37 cellular contexts compared by ENCODE assay signal in genomic region chr1:201470581-201470980, GRCh38. TPM values are rescaled to one million over a fixed set of nuclear protein-coding genes. Genes with fewer than 3 reads are reported as not detected.
DNase-seq lines count a peak whose midpoint lies in the region; ATAC-seq, FAIRE-seq and TF ChIP-seq lines count a peak whose summit lies in the region.
"Had no signal": no experiment of that assay in that cellular context is flagged by ENCODE, and none has a peak within 500 bp of the region (broad histone marks: within the 10 kb centered on the region; RNA-seq: fewer than 3 reads in every experiment).

No MANE protein-coding gene starts in this region.

- peak overlapping the region; percentile 88 for H2BK15ac ChIP-seq in H1 (ENCODE audit: low read length)

- TF ChIP-seq POLR2A in H1 (IDR thresholded peaks at IDR 0.05; ENCODE audit: control extremely low read depth in 1 of 2, low read depth in 2 of 2, low read length in 2 of 2), result no peak

- no peak overlapping the region for H2BK20ac ChIP-seq in H1 (ENCODE audit: low read length)

- POLR2A ChIA-PET in H1 (lab: Charles Lee; ENCODE audit: partially characterized antibody), result interaction anchor here (0.5 to 1.4 kb wide), 3 partner anchors 9 to 34 kb away, joined by 3 to 4 read pairs (median 3); no protein-coding TSS in a partner anchor

- 58% methylated on average over 4 of the region's 4 CpGs; no CpG with 5 or more reads in 1 of the 2 experiments for WGBS in H1 (ENCODE audit: extremely low coverage in 1 of 2, insufficient coverage in 1 of 2, insufficient read length in 1 of 2, insufficient replicate concordance in 2 of 2, low coverage in 1 of 2, low lambda C conversion rate in 2 of 2, missing lambda C conversion rate in 1 of 2), 2 experiments

- H3K23me2 ChIP-seq in H1 (ENCODE audit: low read depth, low read length), result peaks cover 16% of the 10 kb centered on the region

- H3K9ac ChIP-seq in H1 (replicated peaks in 1 of 4; ENCODE audit: extremely low read depth in 1 of 4, low read depth in 3 of 4, low read length in 3 of 4), result no peak overlapping the region
- no peak overlapping the region for H3K9ac ChIP-seq in neural progenitor cell
- H3K9ac ChIP-seq: KMS-11 had no signal

- CTCF ChIA-PET in H1 (lab: Charles Lee; ENCODE audit: partially characterized antibody), result interaction anchor here (0.6 to 3.5 kb wide), 3 partner anchors 9 to 23 kb away, joined by 4 to 11 read pairs (median 5); no protein-coding TSS in a partner anchor

- H3K27ac ChIP-seq in RWPE2 (ENCODE audit: poor library complexity, severe bottlenecking), result peak overlapping the region; percentile 97
- H3K27ac ChIP-seq in H1 (ENCODE audit: low read depth, low read length), result no peak overlapping the region
- H3K27ac ChIP-seq in neural progenitor cell, result no peak overlapping the region
- peak overlapping the region; percentile 96 to 99 for H3K27ac ChIP-seq in tibial artery
- H3K27ac ChIP-seq: HL-60, KMS-11, VCaP had no signal

- no peak overlapping the region for H3K56ac ChIP-seq in H1 (replicated peaks; ENCODE audit: insufficient read length, low read depth, low read length)

- H3K79me1 ChIP-seq in H1 (ENCODE audit: low read depth, low read length), result peaks cover 11% of the 10 kb centered on the region

- H3K9me3 ChIP-seq in RWPE2 (ENCODE audit: severe bottlenecking), result no peaks in the 10 kb centered on the region
- H3K9me3 ChIP-seq in H1 (ENCODE audit: insufficient read depth in 2 of 2, low read depth in 1 of 2, low read length in 1 of 2), result no peaks in the 10 kb centered on the region
- no peaks in the 10 kb centered on the region for H3K9me3 ChIP-seq in neural progenitor cell (ENCODE audit: low read depth)
- H3K9me3 ChIP-seq in tibial artery, result no peaks in the 10 kb centered on the region
- H3K9me3 ChIP-seq: colonic mucosa, suprapubic skin, uterus had no signal

- peaks cover 9% of the 10 kb centered on the region for H3K4me1 Mint-ChIP-seq in neural progenitor cell

- intact Hi-C loops in tibial artery (cut with DNase I; ENCODE audit: low total_unique reads), result no loop called here

- H3K4me3 ChIP-seq in RWPE2 (ENCODE audit: severe bottlenecking) (no peak overlapping the region), H1 (ENCODE audit: extremely low read depth in 1 of 4, insufficient read depth in 2 of 4, low read depth in 3 of 4, low read length in 4 of 4) (no peak overlapping the region), neural progenitor cell (no peak overlapping the region), tibial artery (no peak overlapping the region)
- H3K4me3 ChIP-seq: colonic mucosa, skin epidermis, suprapubic skin, uterus had no signal

- no peak overlapping the region; a peak in 1 of 4 replicates for H3K4me2 ChIP-seq in H1 (ENCODE audit: insufficient read depth in 1 of 2, low read depth in 2 of 2, low read length in 2 of 2)
- no peak overlapping the region for H3K4me2 ChIP-seq in neural progenitor cell
- H3K4me2 ChIP-seq: KMS-11 had no signal

- no peak overlapping the region for H3K27ac Mint-ChIP-seq in neural progenitor cell
- H3K27ac Mint-ChIP-seq: activated naive CD8-positive, alpha-beta T cell treated with anti-CD3 and anti-CD28 coated beads, Interleukin-2, amount 10 ng/mL, durations not matched to agents 7 days and 5 days; naive B cell; stimulated activated naive B cell treated with anti-CD40 and anti-IgM and Interleukin-4, amounts not matched to agents 10 μg/mL and 1 μg/mL and 100 μg/mL, for 72 hours had no signal

- H4K8ac ChIP-seq in H1 (ENCODE audit: extremely low read depth, insufficient read depth, low read length), result no peak overlapping the region

- H2BK12ac ChIP-seq in H1 (ENCODE audit: low read depth, low read length), result peak overlapping the region; percentile 41; the same call in 1 of the 2 replicates

- H4K5ac ChIP-seq in H1 (ENCODE audit: insufficient read length, low read depth, low read length), result no peak overlapping the region

- H4K20me1 ChIP-seq in H1 (replicated peaks in 1 of 2; ENCODE audit: control insufficient read depth in 1 of 2, insufficient read depth in 2 of 2, low read length in 2 of 2), result peaks cover 0 to 10% of the 10 kb centered on the region in 2 experiments
- peaks cover 17% of the 10 kb centered on the region for H4K20me1 ChIP-seq in neural progenitor cell (ENCODE audit: low read depth)

- no peak for TF ChIP-seq EP300 in H1 (IDR thresholded peaks at IDR 0.05; ENCODE audit: borderline replicate concordance in 1 of 2, low read depth in 2 of 2, low read length in 2 of 2)

- H3K23ac ChIP-seq in H1 (ENCODE audit: insufficient read length), result no peak overlapping the region

- peak overlapping the region; percentile 13; the same call in 1 of the 2 replicates for H3K18ac ChIP-seq in H1 (ENCODE audit: extremely low read depth, low read length)

- peaks cover 19% of the 10 kb centered on the region for H3K36me3 ChIP-seq in RWPE2 (ENCODE audit: low read depth)
- peaks cover 3 to 6% (median 4%) of the 10 kb centered on the region in 4 experiments; a peak in 4 of 8 replicates for H3K36me3 ChIP-seq in H1 (ENCODE audit: control insufficient read depth in 2 of 4, insufficient read depth in 4 of 4, low read length in 3 of 4)
- no peaks in the 10 kb centered on the region for H3K36me3 ChIP-seq in neural progenitor cell
- H3K36me3 ChIP-seq in tibial artery, result peaks cover 2 to 6% (median 5%) of the 10 kb centered on the region in 3 donors
- H3K36me3 ChIP-seq: colonic mucosa, uterus had no signal

- TF ChIP-seq RAD21 in H1 (IDR thresholded peaks at IDR 0.05 in 1 of 2, conservative IDR thresholded peaks at IDR 0.05 in 1 of 2; ENCODE audit: low read depth in 2 of 2, low read length in 2 of 2), result no peak

- H3K4me3 Mint-ChIP-seq in neural progenitor cell, result peak overlapping the region; percentile 84

- H3K36me3 Mint-ChIP-seq in neural progenitor cell, result no peaks in the 10 kb centered on the region
- H3K36me3 Mint-ChIP-seq: CD8-positive, alpha-beta memory T cell; naive B cell; stimulated activated naive B cell treated with anti-CD40 and anti-IgM and Interleukin-4, amounts not matched to agents 10 μg/mL and 1 μg/mL and 100 μg/mL, for 72 hours had no signal

- DNase-seq in RWPE2 (ENCODE audit: low spot score) (no peak), H1 (ENCODE audit: low read depth in 1 of 2, low spot score in 2 of 2) (no peak), neural progenitor cell (ENCODE audit: low spot score) (no peak), tibial artery (no peak), NOMO-1 treated with DMSO at 0.1 percent for 48 hours (lab: John Stamatoyannopoulos, UW; ENCODE audit: unreplicated experiment) (no peak), globus pallidus (ENCODE audit: low spot score) (no peak), dedifferentiated amniotic fluid mesenchymal stem cell (ENCODE audit: extremely low spot score) (no peak)
- DNase-seq: activated CD4-positive, alpha-beta T cell treated with anti-CD3 and anti-CD28 coated beads for 48 hours; activated CD8-positive, alpha-beta memory T cell treated with anti-CD3 and anti-CD28 coated beads for 24 hours; activated gamma-delta T cell; activated naive CD8-positive, alpha-beta T cell treated with anti-CD3 and anti-CD28 coated beads, Interleukin-2, amount 10 ng/mL, durations not matched to agents 7 days and 5 days; CD8-positive, alpha-beta memory T cell; colonic mucosa; DMS53; effector memory CD4-positive, alpha-beta T cell; HCEC 1CT; islet precursor cell; left ventricle myocardium superior; naive B cell; NCI-H1417 treated with DMSO at 0.1 percent for 48 hours; NCI-H2081; NCI-H2227 treated with DMSO at 0.1 percent for 48 hours; NCI-H526 treated with DMSO at 0.1 percent for 48 hours; NK-92 treated with Interleukin-12 subunit alpha and Interleukin-12 subunit beta, amount 100 ng/mL, for 24 hours; retina; Right ventricle myocardium superior; stimulated activated naive B cell treated with anti-CD40 and anti-IgM and Interleukin-4, amounts not matched to agents 10 μg/mL and 1 μg/mL and 100 μg/mL, for 72 hours; T-helper 9 cell; uterus had no signal

- no peak for FAIRE-seq in H1 (lab: Jason Lieb, UNC)
- FAIRE-seq: astrocyte, GM12891 had no signal

- peaks cover 3 to 17% of the 10 kb centered on the region in 2 experiments; a peak in 2 of 4 replicates for H3K79me2 ChIP-seq in H1 (ENCODE audit: control insufficient read depth in 1 of 2, insufficient read depth in 2 of 2, low read length in 2 of 2)
- H3K79me2 ChIP-seq in neural progenitor cell (ENCODE audit: low read depth), result peaks cover 21% of the 10 kb centered on the region

- H2AFZ ChIP-seq in H1 (ENCODE audit: low read length), result no peak overlapping the region
- H2AFZ ChIP-seq in neural progenitor cell (replicated peaks), result no peak overlapping the region

- no peak overlapping the region for H3K4ac ChIP-seq in H1 (replicated peaks; ENCODE audit: insufficient read length, low read depth, low read length)

- H2BK120ac ChIP-seq in H1 (replicated peaks; ENCODE audit: low read depth, low read length), result no peak overlapping the region

- TF ChIP-seq CTCF in RWPE2 (IDR thresholded peaks at IDR 0.05; ENCODE audit: poor library complexity, severe bottlenecking) (no peak), H1 (IDR thresholded peaks at IDR 0.05; ENCODE audit: control extremely low read depth in 1 of 3, insufficient read depth in 1 of 3, low read depth in 1 of 3, low read length in 3 of 3) (no peak), neural progenitor cell (IDR thresholded peaks at IDR 0.05) (no peak), tibial artery (IDR thresholded peaks at IDR 0.05) (no peak)

- ATAC-seq in RWPE2 (ENCODE audit: low read depth), result no peak
- ATAC-seq: left ventricle myocardium superior; PC-3; stimulated activated naive B cell treated with anti-CD40 and anti-IgM and Interleukin-4, amounts not matched to agents 10 μg/mL and 1 μg/mL and 100 μg/mL, for 72 hours had no signal

- peaks cover 2% of the 10 kb centered on the region for H3K9me3 Mint-ChIP-seq in neural progenitor cell
- H3K9me3 Mint-ChIP-seq: activated naive CD8-positive, alpha-beta T cell treated with anti-CD3 and anti-CD28 coated beads, Interleukin-2, amount 10 ng/mL, durations not matched to agents 7 days and 5 days; CD8-positive, alpha-beta memory T cell; naive B cell; stimulated activated naive B cell treated with anti-CD40 and anti-IgM and Interleukin-4, amounts not matched to agents 10 μg/mL and 1 μg/mL and 100 μg/mL, for 72 hours had no signal

- H3K14ac ChIP-seq in H1 (ENCODE audit: insufficient read length), result no peak overlapping the region

- H2AK5ac ChIP-seq in H1 (ENCODE audit: low read depth, low read length), result no peak overlapping the region

- H3K27me3 Mint-ChIP-seq in neural progenitor cell (ENCODE audit: insufficient read depth, low read depth), result peaks cover 55% of the 10 kb centered on the region

- H3K27me3 ChIP-seq in RWPE2 (ENCODE audit: insufficient read depth, poor library complexity, severe bottlenecking) (no peaks in the 10 kb centered on the region), H1 (replicated peaks in 1 of 4; ENCODE audit: control insufficient read depth in 3 of 4, extremely low read depth in 1 of 4, insufficient read depth in 3 of 4, low read length in 3 of 4) (peaks cover 5 to 35% (median 31%) of the 10 kb centered on the region in 4 experiments), neural progenitor cell (peaks cover 50% of the 10 kb centered on the region), tibial artery (no peaks in the 10 kb centered on the region)
- H3K27me3 ChIP-seq: suprapubic skin, uterus had no signal

- H3F3A ChIP-seq in neural progenitor cell (ENCODE audit: low read depth), result no peaks in the 10 kb centered on the region

- no peak overlapping the region for H2BK5ac ChIP-seq in H1 (ENCODE audit: low read depth, low read length)

- H4K91ac ChIP-seq in H1 (replicated peaks; ENCODE audit: insufficient read length, low read length), result no peak overlapping the region

- H3K4me1 ChIP-seq in RWPE2 (ENCODE audit: insufficient read depth, poor library complexity, severe bottlenecking) (peaks cover 20% of the 10 kb centered on the region), H1 (replicated peaks in 1 of 4; ENCODE audit: control insufficient read depth in 3 of 4, insufficient read depth in 4 of 4, low read length in 3 of 4) (peaks cover 0 to 19% (median 11%) of the 10 kb centered on the region in 4 experiments; a peak in 6 of 7 replicates), neural progenitor cell (peaks cover 14% of the 10 kb centered on the region), tibial artery (peaks cover 0 to 48% (median 32%) of the 10 kb centered on the region in 4 donors)

RNA-seq across cellular contexts. Expression of gene PHLDA3, which starts 1.6 kb away (rescaled TPM):
- 27.5 and 27.7 TPM in 2 replicates for total RNA-seq in H1 (2021; fragmentation: NEBNext Ultra II Directional; extraction: Animal tissue kit (Norgen Biotek cat#: 25700))
- 25.5 and 42.8 TPM in 2 replicates for polyA plus RNA-seq in H1 (2011; rRNA removed)
- polyA plus RNA-seq in H1 (2011; cell fraction: cytosol; rRNA removed), result 54.2 TPM
- polyA plus RNA-seq in H1 (2011; cell fraction: nucleus; rRNA removed), result 49.9 TPM
- polyA plus RNA-seq in H1 (2012, experiment 1 of 2), result 20.2 to 38.8 TPM (median 34.1 TPM) in 4 replicates
- polyA plus RNA-seq in H1 (2012, experiment 2 of 2), result 27.9 TPM
- polyA plus RNA-seq in H1 (2013, experiment 1 of 2), result 10.0 TPM
- 11.0 TPM for polyA plus RNA-seq in H1 (2013, experiment 2 of 2)
- 10.2 and 11.8 TPM in 2 replicates for polyA minus RNA-seq in H1 (2011; rRNA and poly(A)+ RNA removed)
- polyA minus RNA-seq in H1 (2011; cell fraction: cytosol; rRNA and poly(A)+ RNA removed), result 26.1 TPM
- 40.8 TPM for polyA minus RNA-seq in H1 (2011; cell fraction: nucleus; rRNA and poly(A)+ RNA removed)
- total RNA-seq in neural progenitor cell (ENCODE audit: low replicate concordance), result 1.9 and 11.8 TPM in 2 replicates

RNA-seq across cellular contexts. Expression of gene CSRP1, which starts 36.3 kb away (rescaled TPM):
- total RNA-seq in H1 (2021; fragmentation: NEBNext Ultra II Directional; extraction: Animal tissue kit (Norgen Biotek cat#: 25700)), result 22.3 and 24.1 TPM in 2 replicates
- polyA plus RNA-seq in H1 (2011; rRNA removed), result 13.2 and 14.2 TPM in 2 replicates
- 13.4 TPM for polyA plus RNA-seq in H1 (2011; cell fraction: cytosol; rRNA removed)
- polyA plus RNA-seq in H1 (2011; cell fraction: nucleus; rRNA removed), result 14.7 TPM
- 12.4 to 15.0 TPM (median 13.8 TPM) in 4 replicates for polyA plus RNA-seq in H1 (2012, experiment 1 of 2)
- polyA plus RNA-seq in H1 (2012, experiment 2 of 2), result 20.3 TPM
- polyA plus RNA-seq in H1 (2013, experiment 1 of 2), result 15.9 TPM
- 15.4 TPM for polyA plus RNA-seq in H1 (2013, experiment 2 of 2)
- 10.5 and 12.6 TPM in 2 replicates for polyA minus RNA-seq in H1 (2011; rRNA and poly(A)+ RNA removed)
- polyA minus RNA-seq in H1 (2011; cell fraction: cytosol; rRNA and poly(A)+ RNA removed), result 9.5 TPM
- 9.3 TPM for polyA minus RNA-seq in H1 (2011; cell fraction: nucleus; rRNA and poly(A)+ RNA removed)
- total RNA-seq in neural progenitor cell (ENCODE audit: low replicate concordance), result 2.5 and 4.1 TPM in 2 replicates

RNA-seq across cellular contexts. Expression of gene TNNI1, which starts 49.1 kb away (rescaled TPM):
- total RNA-seq in H1 (2021; fragmentation: NEBNext Ultra II Directional; extraction: Animal tissue kit (Norgen Biotek cat#: 25700)), result 0.29 and 0.50 TPM in 2 replicates
- polyA plus RNA-seq in H1 (2011; rRNA removed), result 0.46 and 1.0 TPM in 2 replicates
- 1.5 TPM for polyA plus RNA-seq in H1 (2011; cell fraction: cytosol; rRNA removed)
- polyA plus RNA-seq in H1 (2011; cell fraction: nucleus; rRNA removed), result 0.81 TPM
- polyA plus RNA-seq in H1 (2012, experiment 1 of 2), result 0.54 to 1.4 TPM (median 1.1 TPM) in 4 replicates
- polyA plus RNA-seq in H1 (2012, experiment 2 of 2), result 0.97 TPM
- 0.18 TPM for polyA plus RNA-seq in H1 (2013, experiment 1 of 2)
- 0.20 TPM for polyA plus RNA-seq in H1 (2013, experiment 2 of 2)
- 0.28 and 0.34 TPM in 2 replicates for polyA minus RNA-seq in H1 (2011; rRNA and poly(A)+ RNA removed)
- not detected for polyA minus RNA-seq in H1 (2011; cell fraction: cytosol; rRNA and poly(A)+ RNA removed)
- polyA minus RNA-seq in H1 (2011; cell fraction: nucleus; rRNA and poly(A)+ RNA removed), result not detected
- total RNA-seq in neural progenitor cell (ENCODE audit: low replicate concordance), result 0.43 and 1.3 TPM in 2 replicates
- total RNA-seq: activated naive CD8-positive, alpha-beta T cell treated with anti-CD3 and anti-CD28 coated beads, Interleukin-2, amount 10 ng/mL, durations not matched to agents 7 days and 5 days; CD8-positive, alpha-beta memory T cell; colonic mucosa; PC-3 had no signal
- polyA plus RNA-seq: CD8-positive, alpha-beta memory T cell had no signal

Comparison
In these comparisons a context has a peak if more than half of its experiments do, and no peak if none do; other contexts are left out.
1. H3K27ac ChIP-seq: peak in RWPE2 (single experiment) and tibial artery (2 of 2); none in H1 (single experiment) and neural progenitor cell (single experiment).